In the genomic region with DNA sequence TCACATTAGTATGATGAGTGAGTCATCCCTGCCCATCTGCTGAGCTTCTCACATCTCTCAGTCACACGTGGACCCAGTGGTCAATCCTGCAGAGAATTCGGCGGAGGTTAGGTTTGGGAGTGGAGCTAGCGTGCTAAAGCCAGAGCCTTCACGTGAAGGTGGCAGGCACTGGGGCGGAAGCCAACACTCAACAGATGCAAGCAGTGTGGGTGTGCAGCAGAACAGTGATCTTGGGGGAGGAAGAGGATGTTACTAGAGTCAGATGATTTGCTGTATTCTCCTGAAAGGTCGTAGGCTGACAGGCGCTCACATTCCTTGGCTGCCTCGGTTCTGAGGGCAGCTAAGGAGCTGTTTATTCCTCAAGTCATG, we compare ENCODE assay signal across 1 cellular context.
TF ChIP-seq lines count a peak whose summit lies in the region.

No MANE protein-coding gene starts in this region.

TF ChIP-seq in WTC11, 78 proteins besides CTCF, POLR2A, EP300 and RAD21 (continued from another document):
- TF ChIP-seq, protein P1, sequence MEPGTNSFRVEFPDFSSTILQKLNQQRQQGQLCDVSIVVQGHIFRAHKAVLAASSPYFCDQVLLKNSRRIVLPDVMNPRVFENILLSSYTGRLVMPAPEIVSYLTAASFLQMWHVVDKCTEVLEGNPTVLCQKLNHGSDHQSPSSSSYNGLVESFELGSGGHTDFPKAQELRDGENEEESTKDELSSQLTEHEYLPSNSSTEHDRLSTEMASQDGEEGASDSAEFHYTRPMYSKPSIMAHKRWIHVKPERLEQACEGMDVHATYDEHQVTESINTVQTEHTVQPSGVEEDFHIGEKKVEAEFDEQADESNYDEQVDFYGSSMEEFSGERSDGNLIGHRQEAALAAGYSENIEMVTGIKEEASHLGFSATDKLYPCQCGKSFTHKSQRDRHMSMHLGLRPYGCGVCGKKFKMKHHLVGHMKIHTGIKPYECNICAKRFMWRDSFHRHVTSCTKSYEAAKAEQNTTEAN (CRISPR knock-in tag; IDR thresholded peaks at IDR 0.05): no peak
